In genomic region chr16:70166584-70167197, GRCh38 we compare ENCODE assay signal across 7 cellular contexts. TPM values are rescaled to one million over a fixed set of nuclear protein-coding genes. Genes with fewer than 3 reads are reported as not detected.
"Had no signal": no experiment of that assay in that cellular context is flagged by ENCODE, and none has a peak within 500 bp of the region (broad histone marks: within the 10 kb centered on the region; RNA-seq: fewer than 3 reads in every experiment).

No MANE protein-coding gene starts in this region.

RNA-seq across cellular contexts. Expression of gene CLEC18C, which starts 6.9 kb away (rescaled TPM):
- total RNA-seq: activated naive CD4-positive, alpha-beta T cell treated with anti-CD3 and anti-CD28 coated beads, Interleukin-2, amount 50 U/mL, for 72 hours; ascending aorta; dermis blood vessel endothelial cell; endothelial cell of umbilical vein; gastroesophageal sphincter; glomerular endothelial cell had no signal
- polyA plus RNA-seq: cardiac muscle cell, endothelial cell of umbilical vein had no signal
